1 cellular context compared by ENCODE assay signal in the genomic region with DNA sequence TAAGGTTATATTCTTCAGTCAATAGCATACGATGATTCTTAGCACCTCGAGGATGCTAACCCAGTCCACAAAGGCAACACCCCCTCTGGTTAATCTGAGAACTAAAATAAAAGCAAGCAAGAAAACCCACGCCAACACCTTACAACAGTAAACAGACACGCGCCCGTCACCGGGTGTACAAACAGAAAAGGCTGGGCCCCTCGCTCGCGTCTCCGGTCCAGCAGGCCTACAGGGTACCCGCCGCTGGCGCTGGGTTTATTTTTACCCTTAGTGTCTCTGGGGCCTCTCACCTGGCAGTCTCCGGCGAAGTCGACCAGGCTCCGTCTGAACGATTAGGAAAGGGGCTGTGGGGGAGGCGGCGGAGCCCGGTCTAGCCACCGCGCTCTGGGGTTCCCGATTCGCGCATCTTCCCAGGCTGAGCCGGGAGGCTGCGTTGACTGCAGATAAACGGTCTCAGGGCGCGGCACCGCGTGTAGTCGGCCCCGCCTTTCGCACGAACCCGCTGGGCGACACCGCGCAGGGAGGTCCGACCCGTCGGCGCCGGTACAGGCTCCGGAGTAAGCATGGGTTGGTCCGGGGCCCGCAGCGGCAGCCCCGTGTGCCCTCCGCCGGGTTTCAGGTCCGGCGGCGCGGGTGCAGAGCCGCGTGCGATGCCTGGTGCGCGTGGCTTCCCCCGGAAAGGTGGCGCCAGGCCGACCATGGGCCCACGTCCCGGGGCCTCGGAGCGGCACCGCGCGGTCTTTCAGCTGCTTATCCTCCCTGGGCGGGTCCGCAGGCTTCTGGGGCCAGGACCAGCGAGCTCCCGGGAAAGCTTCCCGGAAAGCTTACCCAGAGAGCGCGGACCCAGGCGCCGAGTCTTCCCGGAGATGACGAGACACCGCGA.
TF ChIP-seq lines count a peak whose summit lies in the region.

A gene with protein sequence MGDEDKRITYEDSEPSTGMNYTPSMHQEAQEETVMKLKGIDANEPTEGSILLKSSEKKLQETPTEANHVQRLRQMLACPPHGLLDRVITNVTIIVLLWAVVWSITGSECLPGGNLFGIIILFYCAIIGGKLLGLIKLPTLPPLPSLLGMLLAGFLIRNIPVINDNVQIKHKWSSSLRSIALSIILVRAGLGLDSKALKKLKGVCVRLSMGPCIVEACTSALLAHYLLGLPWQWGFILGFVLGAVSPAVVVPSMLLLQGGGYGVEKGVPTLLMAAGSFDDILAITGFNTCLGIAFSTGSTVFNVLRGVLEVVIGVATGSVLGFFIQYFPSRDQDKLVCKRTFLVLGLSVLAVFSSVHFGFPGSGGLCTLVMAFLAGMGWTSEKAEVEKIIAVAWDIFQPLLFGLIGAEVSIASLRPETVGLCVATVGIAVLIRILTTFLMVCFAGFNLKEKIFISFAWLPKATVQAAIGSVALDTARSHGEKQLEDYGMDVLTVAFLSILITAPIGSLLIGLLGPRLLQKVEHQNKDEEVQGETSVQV (minus strand): TSS at position 868 of the 883 bp plus-strand sequence. CDS start 9,211 bp downstream, outside the sequence.

TF ChIP-seq in K562, 482 proteins besides CTCF, POLR2A, EP300 and RAD21 (continued from another document):
- TF ChIP-seq ZNF121 (CRISPR knock-in tag; conservative IDR thresholded peaks at IDR 0.05) (0 out of 2 replicates have a peak, but pooled peaks have one; percentile 21), LEF1 (IDR thresholded peaks at IDR 0.05) (no peak), STAT5A (IDR thresholded peaks at IDR 0.05; ENCODE audit: borderline replicate concordance, low read length) (no peak), ZNF695 (CRISPR knock-in tag; IDR thresholded peaks at IDR 0.05) (no peak), ZNF780A (CRISPR knock-in tag; IDR thresholded peaks at IDR 0.05) (no peak), NFYB (IDR thresholded peaks at IDR 0.05; ENCODE audit: extremely low read depth, insufficient read length) (no peak), MEF2A (IDR thresholded peaks at IDR 0.05; ENCODE audit: control insufficient read depth, low read depth, low read length) (no peak), DACH1 (IDR thresholded peaks at IDR 0.05; ENCODE audit: partially characterized antibody) (no peak), DMBX1 (CRISPR knock-in tag; IDR thresholded peaks at IDR 0.05; ENCODE audit: borderline replicate concordance) (no peak), ZFPM2 (CRISPR knock-in tag; IDR thresholded peaks at IDR 0.05) (no peak), MTA2 (IDR thresholded peaks at IDR 0.05; ENCODE audit: low read depth) (no peak), ETV5 (CRISPR knock-in tag; IDR thresholded peaks at IDR 0.05; ENCODE audit: low read depth) (0 out of 2 replicates have a peak, but pooled peaks have one; percentile 19), TBL1XR1 (IDR thresholded peaks at IDR 0.05; ENCODE audit: low read length in 2 of 2) (no peak), CREBBP (IDR thresholded peaks at IDR 0.05; ENCODE audit: low read depth, low read length) (no peak), SIX5 (IDR thresholded peaks at IDR 0.05; ENCODE audit: borderline replicate concordance in 1 of 2, insufficient read depth in 1 of 2, low read depth in 1 of 2, low read length in 2 of 2) (no peak), ZNF717 (CRISPR knock-in tag; IDR thresholded peaks at IDR 0.05) (no peak), PTRF (tag; IDR thresholded peaks at IDR 0.05) (no peak), U2AF1 (optimal IDR thresholded peaks at IDR 0.05; ENCODE audit: low read depth, low read length) (peak; percentile 62), ZNF311 (CRISPR knock-in tag; IDR thresholded peaks at IDR 0.05) (no peak), BMI1 (IDR thresholded peaks at IDR 0.05; ENCODE audit: low read length) (no peak), ZNF785 (CRISPR knock-in tag; IDR thresholded peaks at IDR 0.05) (no peak), SMARCA4 (IDR thresholded peaks at IDR 0.05) (no peak), SMAD1 (IDR thresholded peaks at IDR 0.05; ENCODE audit: low read depth, low read length, partially characterized antibody) (no peak), GTF2E2 (tag; IDR thresholded peaks at IDR 0.05) (no peak), SMARCB1 (IDR thresholded peaks at IDR 0.05; ENCODE audit: insufficient read length, low read depth) (no peak), SIN3B (IDR thresholded peaks at IDR 0.05; ENCODE audit: low read depth) (peak; percentile 9; the same call in 1 of the 2 replicates), RBFOX2 (IDR thresholded peaks at IDR 0.05; ENCODE audit: low read depth, low read length) (peak; percentile 93), ZSCAN29 (IDR thresholded peaks at IDR 0.05) (peak; percentile 61; the same call in 1 of the 2 replicates), RFX1 (IDR thresholded peaks at IDR 0.05) (no peak)
- TF ChIP-seq, protein P1, sequence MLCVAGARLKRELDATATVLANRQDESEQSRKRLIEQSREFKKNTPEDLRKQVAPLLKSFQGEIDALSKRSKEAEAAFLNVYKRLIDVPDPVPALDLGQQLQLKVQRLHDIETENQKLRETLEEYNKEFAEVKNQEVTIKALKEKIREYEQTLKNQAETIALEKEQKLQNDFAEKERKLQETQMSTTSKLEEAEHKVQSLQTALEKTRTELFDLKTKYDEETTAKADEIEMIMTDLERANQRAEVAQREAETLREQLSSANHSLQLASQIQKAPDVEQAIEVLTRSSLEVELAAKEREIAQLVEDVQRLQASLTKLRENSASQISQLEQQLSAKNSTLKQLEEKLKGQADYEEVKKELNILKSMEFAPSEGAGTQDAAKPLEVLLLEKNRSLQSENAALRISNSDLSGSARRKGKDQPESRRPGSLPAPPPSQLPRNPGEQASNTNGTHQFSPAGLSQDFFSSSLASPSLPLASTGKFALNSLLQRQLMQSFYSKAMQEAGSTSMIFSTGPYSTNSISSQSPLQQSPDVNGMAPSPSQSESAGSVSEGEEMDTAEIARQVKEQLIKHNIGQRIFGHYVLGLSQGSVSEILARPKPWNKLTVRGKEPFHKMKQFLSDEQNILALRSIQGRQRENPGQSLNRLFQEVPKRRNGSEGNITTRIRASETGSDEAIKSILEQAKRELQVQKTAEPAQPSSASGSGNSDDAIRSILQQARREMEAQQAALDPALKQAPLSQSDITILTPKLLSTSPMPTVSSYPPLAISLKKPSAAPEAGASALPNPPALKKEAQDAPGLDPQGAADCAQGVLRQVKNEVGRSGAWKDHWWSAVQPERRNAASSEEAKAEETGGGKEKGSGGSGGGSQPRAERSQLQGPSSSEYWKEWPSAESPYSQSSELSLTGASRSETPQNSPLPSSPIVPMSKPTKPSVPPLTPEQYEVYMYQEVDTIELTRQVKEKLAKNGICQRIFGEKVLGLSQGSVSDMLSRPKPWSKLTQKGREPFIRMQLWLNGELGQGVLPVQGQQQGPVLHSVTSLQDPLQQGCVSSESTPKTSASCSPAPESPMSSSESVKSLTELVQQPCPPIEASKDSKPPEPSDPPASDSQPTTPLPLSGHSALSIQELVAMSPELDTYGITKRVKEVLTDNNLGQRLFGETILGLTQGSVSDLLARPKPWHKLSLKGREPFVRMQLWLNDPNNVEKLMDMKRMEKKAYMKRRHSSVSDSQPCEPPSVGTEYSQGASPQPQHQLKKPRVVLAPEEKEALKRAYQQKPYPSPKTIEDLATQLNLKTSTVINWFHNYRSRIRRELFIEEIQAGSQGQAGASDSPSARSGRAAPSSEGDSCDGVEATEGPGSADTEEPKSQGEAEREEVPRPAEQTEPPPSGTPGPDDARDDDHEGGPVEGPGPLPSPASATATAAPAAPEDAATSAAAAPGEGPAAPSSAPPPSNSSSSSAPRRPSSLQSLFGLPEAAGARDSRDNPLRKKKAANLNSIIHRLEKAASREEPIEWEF (CRISPR knock-in tag; IDR thresholded peaks at IDR 0.05), result no peak
- TF ChIP-seq, protein P2, sequence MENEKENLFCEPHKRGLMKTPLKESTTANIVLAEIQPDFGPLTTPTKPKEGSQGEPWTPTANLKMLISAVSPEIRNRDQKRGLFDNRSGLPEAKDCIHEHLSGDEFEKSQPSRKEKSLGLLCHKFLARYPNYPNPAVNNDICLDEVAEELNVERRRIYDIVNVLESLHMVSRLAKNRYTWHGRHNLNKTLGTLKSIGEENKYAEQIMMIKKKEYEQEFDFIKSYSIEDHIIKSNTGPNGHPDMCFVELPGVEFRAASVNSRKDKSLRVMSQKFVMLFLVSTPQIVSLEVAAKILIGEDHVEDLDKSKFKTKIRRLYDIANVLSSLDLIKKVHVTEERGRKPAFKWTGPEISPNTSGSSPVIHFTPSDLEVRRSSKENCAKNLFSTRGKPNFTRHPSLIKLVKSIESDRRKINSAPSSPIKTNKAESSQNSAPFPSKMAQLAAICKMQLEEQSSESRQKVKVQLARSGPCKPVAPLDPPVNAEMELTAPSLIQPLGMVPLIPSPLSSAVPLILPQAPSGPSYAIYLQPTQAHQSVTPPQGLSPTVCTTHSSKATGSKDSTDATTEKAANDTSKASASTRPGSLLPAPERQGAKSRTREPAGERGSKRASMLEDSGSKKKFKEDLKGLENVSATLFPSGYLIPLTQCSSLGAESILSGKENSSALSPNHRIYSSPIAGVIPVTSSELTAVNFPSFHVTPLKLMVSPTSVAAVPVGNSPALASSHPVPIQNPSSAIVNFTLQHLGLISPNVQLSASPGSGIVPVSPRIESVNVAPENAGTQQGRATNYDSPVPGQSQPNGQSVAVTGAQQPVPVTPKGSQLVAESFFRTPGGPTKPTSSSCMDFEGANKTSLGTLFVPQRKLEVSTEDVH (IDR thresholded peaks at IDR 0.05; ENCODE audit: low read depth, partially characterized antibody), result no peak
- TF ChIP-seq, protein P3, sequence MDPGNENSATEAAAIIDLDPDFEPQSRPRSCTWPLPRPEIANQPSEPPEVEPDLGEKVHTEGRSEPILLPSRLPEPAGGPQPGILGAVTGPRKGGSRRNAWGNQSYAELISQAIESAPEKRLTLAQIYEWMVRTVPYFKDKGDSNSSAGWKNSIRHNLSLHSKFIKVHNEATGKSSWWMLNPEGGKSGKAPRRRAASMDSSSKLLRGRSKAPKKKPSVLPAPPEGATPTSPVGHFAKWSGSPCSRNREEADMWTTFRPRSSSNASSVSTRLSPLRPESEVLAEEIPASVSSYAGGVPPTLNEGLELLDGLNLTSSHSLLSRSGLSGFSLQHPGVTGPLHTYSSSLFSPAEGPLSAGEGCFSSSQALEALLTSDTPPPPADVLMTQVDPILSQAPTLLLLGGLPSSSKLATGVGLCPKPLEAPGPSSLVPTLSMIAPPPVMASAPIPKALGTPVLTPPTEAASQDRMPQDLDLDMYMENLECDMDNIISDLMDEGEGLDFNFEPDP (CRISPR knock-in tag; IDR thresholded peaks at IDR 0.05), result no peak
- TF ChIP-seq, protein P4, sequence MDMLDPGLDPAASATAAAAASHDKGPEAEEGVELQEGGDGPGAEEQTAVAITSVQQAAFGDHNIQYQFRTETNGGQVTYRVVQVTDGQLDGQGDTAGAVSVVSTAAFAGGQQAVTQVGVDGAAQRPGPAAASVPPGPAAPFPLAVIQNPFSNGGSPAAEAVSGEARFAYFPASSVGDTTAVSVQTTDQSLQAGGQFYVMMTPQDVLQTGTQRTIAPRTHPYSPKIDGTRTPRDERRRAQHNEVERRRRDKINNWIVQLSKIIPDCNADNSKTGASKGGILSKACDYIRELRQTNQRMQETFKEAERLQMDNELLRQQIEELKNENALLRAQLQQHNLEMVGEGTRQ (CRISPR knock-in tag; IDR thresholded peaks at IDR 0.05), result no peak
- TF ChIP-seq, protein P5, sequence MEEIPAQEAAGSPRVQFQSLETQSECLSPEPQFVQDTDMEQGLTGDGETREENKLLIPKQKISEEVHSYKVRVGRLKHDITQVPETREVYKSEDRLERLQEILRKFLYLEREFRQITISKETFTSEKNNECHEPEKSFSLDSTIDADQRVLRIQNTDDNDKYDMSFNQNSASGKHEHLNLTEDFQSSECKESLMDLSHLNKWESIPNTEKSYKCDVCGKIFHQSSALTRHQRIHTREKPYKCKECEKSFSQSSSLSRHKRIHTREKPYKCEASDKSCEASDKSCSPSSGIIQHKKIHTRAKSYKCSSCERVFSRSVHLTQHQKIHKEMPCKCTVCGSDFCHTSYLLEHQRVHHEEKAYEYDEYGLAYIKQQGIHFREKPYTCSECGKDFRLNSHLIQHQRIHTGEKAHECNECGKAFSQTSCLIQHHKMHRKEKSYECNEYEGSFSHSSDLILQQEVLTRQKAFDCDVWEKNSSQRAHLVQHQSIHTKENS (CRISPR knock-in tag; IDR thresholded peaks at IDR 0.05), result no peak
- TF ChIP-seq, protein P6, sequence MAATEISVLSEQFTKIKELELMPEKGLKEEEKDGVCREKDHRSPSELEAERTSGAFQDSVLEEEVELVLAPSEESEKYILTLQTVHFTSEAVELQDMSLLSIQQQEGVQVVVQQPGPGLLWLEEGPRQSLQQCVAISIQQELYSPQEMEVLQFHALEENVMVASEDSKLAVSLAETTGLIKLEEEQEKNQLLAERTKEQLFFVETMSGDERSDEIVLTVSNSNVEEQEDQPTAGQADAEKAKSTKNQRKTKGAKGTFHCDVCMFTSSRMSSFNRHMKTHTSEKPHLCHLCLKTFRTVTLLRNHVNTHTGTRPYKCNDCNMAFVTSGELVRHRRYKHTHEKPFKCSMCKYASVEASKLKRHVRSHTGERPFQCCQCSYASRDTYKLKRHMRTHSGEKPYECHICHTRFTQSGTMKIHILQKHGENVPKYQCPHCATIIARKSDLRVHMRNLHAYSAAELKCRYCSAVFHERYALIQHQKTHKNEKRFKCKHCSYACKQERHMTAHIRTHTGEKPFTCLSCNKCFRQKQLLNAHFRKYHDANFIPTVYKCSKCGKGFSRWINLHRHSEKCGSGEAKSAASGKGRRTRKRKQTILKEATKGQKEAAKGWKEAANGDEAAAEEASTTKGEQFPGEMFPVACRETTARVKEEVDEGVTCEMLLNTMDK (IDR thresholded peaks at IDR 0.05; ENCODE audit: borderline replicate concordance, insufficient read depth, low read depth, low read length, poor library complexity, severe bottlenecking), result no peak
- TF ChIP-seq, protein P7, sequence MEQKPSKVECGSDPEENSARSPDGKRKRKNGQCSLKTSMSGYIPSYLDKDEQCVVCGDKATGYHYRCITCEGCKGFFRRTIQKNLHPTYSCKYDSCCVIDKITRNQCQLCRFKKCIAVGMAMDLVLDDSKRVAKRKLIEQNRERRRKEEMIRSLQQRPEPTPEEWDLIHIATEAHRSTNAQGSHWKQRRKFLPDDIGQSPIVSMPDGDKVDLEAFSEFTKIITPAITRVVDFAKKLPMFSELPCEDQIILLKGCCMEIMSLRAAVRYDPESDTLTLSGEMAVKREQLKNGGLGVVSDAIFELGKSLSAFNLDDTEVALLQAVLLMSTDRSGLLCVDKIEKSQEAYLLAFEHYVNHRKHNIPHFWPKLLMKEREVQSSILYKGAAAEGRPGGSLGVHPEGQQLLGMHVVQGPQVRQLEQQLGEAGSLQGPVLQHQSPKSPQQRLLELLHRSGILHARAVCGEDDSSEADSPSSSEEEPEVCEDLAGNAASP (IDR thresholded peaks at IDR 0.05), result no peak
- TF ChIP-seq, protein P8, sequence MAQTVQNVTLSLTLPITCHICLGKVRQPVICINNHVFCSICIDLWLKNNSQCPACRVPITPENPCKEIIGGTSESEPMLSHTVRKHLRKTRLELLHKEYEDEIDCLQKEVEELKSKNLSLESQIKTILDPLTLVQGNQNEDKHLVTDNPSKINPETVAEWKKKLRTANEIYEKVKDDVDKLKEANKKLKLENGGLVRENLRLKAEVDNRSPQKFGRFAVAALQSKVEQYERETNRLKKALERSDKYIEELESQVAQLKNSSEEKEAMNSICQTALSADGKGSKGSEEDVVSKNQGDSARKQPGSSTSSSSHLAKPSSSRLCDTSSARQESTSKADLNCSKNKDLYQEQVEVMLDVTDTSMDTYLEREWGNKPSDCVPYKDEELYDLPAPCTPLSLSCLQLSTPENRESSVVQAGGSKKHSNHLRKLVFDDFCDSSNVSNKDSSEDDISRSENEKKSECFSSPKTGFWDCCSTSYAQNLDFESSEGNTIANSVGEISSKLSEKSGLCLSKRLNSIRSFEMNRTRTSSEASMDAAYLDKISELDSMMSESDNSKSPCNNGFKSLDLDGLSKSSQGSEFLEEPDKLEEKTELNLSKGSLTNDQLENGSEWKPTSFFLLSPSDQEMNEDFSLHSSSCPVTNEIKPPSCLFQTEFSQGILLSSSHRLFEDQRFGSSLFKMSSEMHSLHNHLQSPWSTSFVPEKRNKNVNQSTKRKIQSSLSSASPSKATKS (CRISPR knock-in tag; IDR thresholded peaks at IDR 0.05), result no peak
TF ChIP-seq in K562: peak in this region for 121.
